Comparison of ENCODE assay signal across 8 cellular contexts in the genomic region with DNA sequence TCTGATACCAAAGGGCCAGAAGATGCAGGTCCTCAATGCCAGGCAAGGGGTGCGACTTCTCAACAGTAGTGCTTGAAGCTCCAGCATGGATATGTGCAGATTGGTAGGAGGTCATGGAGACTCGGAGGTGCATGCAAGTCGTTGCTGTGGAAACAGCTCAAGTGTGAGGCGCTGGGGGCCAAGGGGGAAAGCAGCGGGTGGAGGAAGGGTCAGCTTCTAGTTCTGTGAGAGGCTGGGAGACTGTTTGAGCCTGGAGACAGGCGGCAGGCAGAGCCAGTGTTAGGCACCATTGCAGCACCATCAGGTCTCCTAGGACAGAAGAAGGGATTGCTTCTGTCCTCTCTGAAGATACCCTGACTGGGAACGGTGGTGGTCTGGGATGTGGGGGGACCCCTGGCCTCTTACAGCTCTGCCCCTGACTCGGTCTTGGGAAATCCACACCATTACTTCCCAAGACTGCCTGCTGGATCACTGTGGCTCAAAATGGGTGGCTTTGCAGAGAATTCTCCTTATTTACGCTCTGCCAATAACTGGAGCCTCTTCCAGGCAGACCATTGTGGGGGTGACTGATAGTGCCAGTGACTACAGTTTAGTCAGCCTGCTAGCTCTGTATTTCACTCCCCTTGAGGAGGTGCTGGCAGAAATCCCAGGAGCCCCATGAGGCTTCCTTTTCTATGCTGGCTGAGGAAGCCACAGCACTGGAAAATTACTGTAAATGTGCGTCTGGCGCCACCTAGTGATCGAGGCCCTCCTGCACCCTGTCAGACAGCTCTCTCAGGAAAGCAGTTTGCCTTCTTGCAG.
DNase-seq lines count a peak whose midpoint lies in the region; ATAC-seq and TF ChIP-seq lines count a peak whose summit lies in the region.

No MANE protein-coding gene starts in this region.

- in situ Hi-C loops in astrocyte of the spinal cord (cut with HindIII; ENCODE audit: low sequenced_read_pairs): no loop called here

- ATAC-seq in GM21717 (IDR thresholded peaks at IDR 0.05; ENCODE audit: unreplicated experiment): no peak

- H3K4me1 ChIP-seq in HEK293 (ENCODE audit: control insufficient read depth, insufficient read depth, low read length): no peaks in the 10 kb centered on the region

- CTCF ChIA-PET in HEK293 (lab: Yijun Ruan, JAX): interaction anchor here (0.5 to 8.0 kb wide), 65 partner anchors 9 to 1854 kb away, joined by 3 to 104 read pairs (median 5); partner anchors contain the start of gene NGF

- no peak overlapping the region for H3K27ac ChIP-seq in HEK293 (ENCODE audit: extremely low read depth, low read depth, low read length)

- H3K4me3 ChIP-seq in HEK293 (ENCODE audit: low read depth, low read length) (no peak overlapping the region), astrocyte of the spinal cord (ENCODE audit: low read depth, low read length) (no peak overlapping the region)

- DNase-seq in DMS53 treated with DMSO at 0.1 percent for 48 hours (lab: John Stamatoyannopoulos, UW; ENCODE audit: unreplicated experiment): peak; percentile 32
- DNase-seq in NCI-H187 (lab: John Stamatoyannopoulos, UW): peak; percentile 80 to 83
- DNase-seq in T-helper 9 cell: peak; percentile 39
- peak; percentile 97 for DNase-seq in astrocyte of the spinal cord (ENCODE audit: low read depth, low spot score)
- peak; percentile 70 to 76 for DNase-seq in hippocampal formation (lab: John Stamatoyannopoulos, UW)
- DNase-seq in smooth muscle cell of the brain vasculature (ENCODE audit: low read depth, low spot score): peak; percentile 95

- no peaks in the 10 kb centered on the region for H3K36me3 ChIP-seq in HEK293 (ENCODE audit: control insufficient read depth in 2 of 2, insufficient read depth in 1 of 2, low read length in 2 of 2)

- peak; percentile 84 for TF ChIP-seq CTCF in HEK293 (tag by site-specific recombination; IDR thresholded peaks at IDR 0.05)
- peak; percentile 97 for TF ChIP-seq CTCF in astrocyte of the spinal cord (IDR thresholded peaks at IDR 0.05; ENCODE audit: low read depth, low read length)

- POLR2A ChIA-PET in HEK293 (lab: Yijun Ruan, JAX): no interaction called here

- H3K9me3 ChIP-seq in HEK293 (ENCODE audit: control insufficient read depth, insufficient read depth, low read depth, low read length): no peaks in the 10 kb centered on the region

TF ChIP-seq in HEK293, 187 proteins besides CTCF, POLR2A, EP300 and RAD21:
- TF ChIP-seq ZSCAN30 (tag by site-specific recombination; IDR thresholded peaks at IDR 0.05): peak; percentile 73; the same call in 1 of the 2 replicates
- TF ChIP-seq FEZF1 (tag by site-specific recombination; IDR thresholded peaks at IDR 0.05): no peak
- TF ChIP-seq ZNF501 (tag by site-specific recombination; IDR thresholded peaks at IDR 0.05): 0 out of 2 replicates have a peak, but pooled peaks have one; percentile 34
- TF ChIP-seq KLF7 (tag by site-specific recombination; IDR thresholded peaks at IDR 0.05; ENCODE audit: borderline replicate concordance): no peak
- no peak for TF ChIP-seq ZNF19 (tag by site-specific recombination; IDR thresholded peaks at IDR 0.05; ENCODE audit: low read depth)
- 0 out of 2 replicates have a peak, but pooled peaks have one; percentile 21 for TF ChIP-seq TRIM28 (IDR thresholded peaks at IDR 0.05; ENCODE audit: borderline replicate concordance, low read length)
- peak; percentile 94 for TF ChIP-seq ZNF654 (tag by site-specific recombination; IDR thresholded peaks at IDR 0.05; ENCODE audit: low read depth)
- TF ChIP-seq ZFP69B (tag by site-specific recombination; IDR thresholded peaks at IDR 0.05): no peak
- no peak for TF ChIP-seq ZNF416 (tag by site-specific recombination; IDR thresholded peaks at IDR 0.05)
- TF ChIP-seq ZNF18 (tag by site-specific recombination; IDR thresholded peaks at IDR 0.05): no peak
- TF ChIP-seq ZNF175 (tag by site-specific recombination; IDR thresholded peaks at IDR 0.05): no peak
- peak; percentile 45 for TF ChIP-seq GLIS1 (tag by site-specific recombination; IDR thresholded peaks at IDR 0.05)
- TF ChIP-seq, protein P1, sequence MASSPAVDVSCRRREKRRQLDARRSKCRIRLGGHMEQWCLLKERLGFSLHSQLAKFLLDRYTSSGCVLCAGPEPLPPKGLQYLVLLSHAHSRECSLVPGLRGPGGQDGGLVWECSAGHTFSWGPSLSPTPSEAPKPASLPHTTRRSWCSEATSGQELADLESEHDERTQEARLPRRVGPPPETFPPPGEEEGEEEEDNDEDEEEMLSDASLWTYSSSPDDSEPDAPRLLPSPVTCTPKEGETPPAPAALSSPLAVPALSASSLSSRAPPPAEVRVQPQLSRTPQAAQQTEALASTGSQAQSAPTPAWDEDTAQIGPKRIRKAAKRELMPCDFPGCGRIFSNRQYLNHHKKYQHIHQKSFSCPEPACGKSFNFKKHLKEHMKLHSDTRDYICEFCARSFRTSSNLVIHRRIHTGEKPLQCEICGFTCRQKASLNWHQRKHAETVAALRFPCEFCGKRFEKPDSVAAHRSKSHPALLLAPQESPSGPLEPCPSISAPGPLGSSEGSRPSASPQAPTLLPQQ (tag by site-specific recombination; IDR thresholded peaks at IDR 0.05): 0 out of 2 replicates have a peak, but pooled peaks have one; percentile 32
- no peak for TF ChIP-seq ZNF777 (tag by site-specific recombination; IDR thresholded peaks at IDR 0.05; ENCODE audit: borderline replicate concordance)
- 0 out of 2 replicates have a peak, but pooled peaks have one; percentile 19 for TF ChIP-seq PRDM10 (tag by site-specific recombination; IDR thresholded peaks at IDR 0.05)
- TF ChIP-seq ZNF660 (tag by site-specific recombination; IDR thresholded peaks at IDR 0.05): peak; percentile 91
- TF ChIP-seq SP7 (tag by site-specific recombination; IDR thresholded peaks at IDR 0.05): 0 out of 2 replicates have a peak, but pooled peaks have one; percentile 35
- peak; percentile 90 for TF ChIP-seq IKZF3 (tag by site-specific recombination; IDR thresholded peaks at IDR 0.05)
- TF ChIP-seq ZSCAN16 (tag by site-specific recombination; IDR thresholded peaks at IDR 0.05): no peak
- TF ChIP-seq ZNF335 (tag by site-specific recombination; conservative IDR thresholded peaks at IDR 0.05): 0 out of 2 replicates have a peak, but pooled peaks have one; percentile 12
- TF ChIP-seq EGR2 (tag by site-specific recombination; IDR thresholded peaks at IDR 0.05; ENCODE audit: low read depth): no peak

Comparison
In these comparisons a context has a peak if more than half of its experiments do, and no peak if none do; other contexts are left out.
1. DNase-seq: peak in every context shown above with its lines; median percentile 97 in astrocyte of the spinal cord; 95 in smooth muscle cell of the brain vasculature; 82 in NCI-H187; 73 in hippocampal formation; 39 in T-helper 9 cell; 32 in DMS53 treated with DMSO at 0.1 percent for 48 hours.